In genomic region chr16:85079785-85080602, GRCh38 we compare ENCODE assay signal across 24 cellular contexts. TPM values are rescaled to one million over a fixed set of nuclear protein-coding genes. Genes with fewer than 3 reads are reported as not detected.
DNase-seq lines count a peak whose midpoint lies in the region; ATAC-seq, FAIRE-seq and TF ChIP-seq lines count a peak whose summit lies in the region.
"Had no signal": no experiment of that assay in that cellular context is flagged by ENCODE, and none has a peak within 500 bp of the region (broad histone marks: within the 10 kb centered on the region; RNA-seq: fewer than 3 reads in every experiment).

No MANE protein-coding gene starts in this region.

- no peak overlapping the region for H2BK5ac ChIP-seq in neuronal stem cell (ENCODE audit: low read length)

- CTCF ChIA-PET in K562 (lab: Yijun Ruan, JAX; ENCODE audit: low intra/inter-chr PET ratio), result no interaction called here

- WGBS in right cardiac atrium, result 84% methylated on average over 23 of the region's 23 CpGs
- WGBS in K562 (ENCODE audit: insufficient coverage, low coverage, missing lambda C conversion rate), result 69% methylated on average over 23 of the region's 23 CpGs
- WGBS in neuronal stem cell (ENCODE audit: extremely low coverage in 2 of 2, insufficient read length in 2 of 2, insufficient replicate concordance in 1 of 2), 2 donors, result no CpG with 5 or more reads among the region's 23 CpGs

- no peaks in the 10 kb centered on the region for H3K79me2 ChIP-seq in K562 (ENCODE audit: control insufficient read depth, insufficient read depth, low read length)

- H3K4me3 ChIP-seq in right cardiac atrium (ENCODE audit: low read length), result no peak overlapping the region
- no peak overlapping the region for H3K4me3 ChIP-seq in K562
- H3K4me3 ChIP-seq in neuronal stem cell (ENCODE audit: low read length in 2 of 2), result no peak overlapping the region
- H3K4me3 ChIP-seq: GM23338, HAP-1, SJSA1 had no signal

- H3K27me3 ChIP-seq in right cardiac atrium (ENCODE audit: control insufficient read depth, insufficient read depth) (no peaks in the 10 kb centered on the region), K562 (ENCODE audit: control insufficient read depth in 2 of 2, insufficient read depth in 2 of 2, low read length in 2 of 2) (no peaks in the 10 kb centered on the region), neuronal stem cell (ENCODE audit: control insufficient read depth in 3 of 3, insufficient read depth in 3 of 3, low read depth in 1 of 3, low read length in 3 of 3) (no peaks in the 10 kb centered on the region)
- H3K27me3 ChIP-seq: SJSA1 had no signal

- H2AFZ ChIP-seq in K562 (ENCODE audit: low read depth, low read length), result no peak overlapping the region
- H2AFZ ChIP-seq in neuronal stem cell (ENCODE audit: low read length), result peak overlapping the region; percentile 34
- H2AFZ ChIP-seq: GM23338 had no signal

- H3K79me1 ChIP-seq in neuronal stem cell (ENCODE audit: low read depth, low read length), result peaks cover 2% of the 10 kb centered on the region

- no peaks in the 10 kb centered on the region for H3K4me1 ChIP-seq in right cardiac atrium (ENCODE audit: control insufficient read depth, insufficient read depth, low read length)
- peaks cover 0 to 30% of the 10 kb centered on the region in 2 experiments; a peak in 2 of 5 replicates for H3K4me1 ChIP-seq in K562 (replicated peaks in 1 of 2; ENCODE audit: control insufficient read depth in 2 of 2, insufficient read depth in 2 of 2, low read length in 2 of 2)
- peaks cover 40 to 43% of the 10 kb centered on the region in 2 donors for H3K4me1 ChIP-seq in neuronal stem cell (ENCODE audit: control insufficient read depth in 2 of 2, insufficient read depth in 1 of 2, low read depth in 1 of 2, low read length in 2 of 2)
- H3K4me1 ChIP-seq: SJSA1 had no signal

- no peak for TF ChIP-seq EP300 in K562 (IDR thresholded peaks at IDR 0.05; ENCODE audit: low read length)

- H3K4me2 ChIP-seq in K562 (ENCODE audit: insufficient read depth, low read length), result no peak overlapping the region
- H3K4me2 ChIP-seq in neuronal stem cell (ENCODE audit: insufficient read depth, low read length, poor library complexity, severe bottlenecking), result no peak overlapping the region

- peaks cover 0 to 5% of the 10 kb centered on the region in 2 donors for H3K36me3 Mint-ChIP-seq in activated T-cell treated with anti-CD3 and anti-CD28 coated beads, Interleukin-2, amount 50 U/mL, for 72 hours (ENCODE audit: insufficient read depth in 2 of 2)

- H4K20me1 ChIP-seq in K562 (replicated peaks; ENCODE audit: control insufficient read depth, insufficient read depth, low read length), result no peaks in the 10 kb centered on the region; the same call in none of the 2 replicates

- TF ChIP-seq CTCF in K562 (IDR thresholded peaks at IDR 0.05 in 2 of 3, conservative IDR thresholded peaks at IDR 0.05 in 1 of 3; ENCODE audit: insufficient read depth in 2 of 3, low read depth in 1 of 3, low read length in 3 of 3), result no peak

- POLR2A ChIA-PET in K562 (lab: Yijun Ruan, JAX), result interaction anchor here (0.5 to 1.2 kb wide), 9 partner anchors 11 to 222 kb away, joined by 3 to 4 read pairs (median 3); partner anchors contain the start of gene ZDHHC7

- peak; percentile 68 for FAIRE-seq in K562 (lab: Jason Lieb, UNC)
- FAIRE-seq: D721Med, GM18507 had no signal

- H2AK5ac ChIP-seq in neuronal stem cell (ENCODE audit: low read depth, low read length), result no peak overlapping the region

- no peak overlapping the region for H4K8ac ChIP-seq in neuronal stem cell (ENCODE audit: low read depth, low read length)

- no peak for ATAC-seq in right cardiac atrium
- ATAC-seq in left ventricle myocardium superior, result no peak
- ATAC-seq in K562, result no peak
- ATAC-seq in GM18502 (IDR thresholded peaks at IDR 0.05; ENCODE audit: poor library complexity, unreplicated experiment), result no peak
- no peak for ATAC-seq in activated T-cell treated with anti-CD3 and anti-CD28 coated beads, Interleukin-2, amount 50 U/mL, for 72 hours (replicated peaks in 1 of 2)
- ATAC-seq: GM23338, PC-3 had no signal

- BruUV-seq in K562 (replicated peaks; lab: Mats Ljungman, UMichigan), result TSS peak; percentile 37

- no peak overlapping the region for H3K4me3 Mint-ChIP-seq in activated T-cell treated with anti-CD3 and anti-CD28 coated beads, Interleukin-2, amount 50 U/mL, for 72 hours
- H3K4me3 Mint-ChIP-seq: GM23338, HFFc6, IgD-negative memory B cell had no signal

- no peak overlapping the region for H3K27ac Mint-ChIP-seq in activated T-cell treated with anti-CD3 and anti-CD28 coated beads, Interleukin-2, amount 50 U/mL, for 72 hours
- H3K27ac Mint-ChIP-seq: GM23338, HFFc6, IgD-negative memory B cell had no signal

- intact Hi-C loops in right cardiac atrium (cut with DNase I), result loop anchor here in 1 of 4 donors (10.0 kb wide), 3 partner anchors 55 to 325 kb away; no protein-coding TSS in a partner anchor
- intact Hi-C loops in left ventricle myocardium superior (cut with micrococcal nuclease), result no loop called here
- intact Hi-C loops in K562 (cut with micrococcal nuclease), result loop anchor here (10.0 kb wide), 1 partner anchor 455 kb away; no protein-coding TSS in a partner anchor

- H4K91ac ChIP-seq in neuronal stem cell (ENCODE audit: low read depth, low read length, poor library complexity), result no peak overlapping the region

- no peak overlapping the region for H3K9ac ChIP-seq in K562 (ENCODE audit: insufficient read depth in 1 of 2, low read depth in 2 of 2, low read length in 2 of 2)
- H3K9ac ChIP-seq in neuronal stem cell (ENCODE audit: low read depth, low read length, poor library complexity), result no peak overlapping the region

- H3K18ac ChIP-seq in neuronal stem cell (ENCODE audit: low read length), result peak overlapping the region; percentile 65

- H3K9me1 ChIP-seq in K562 (ENCODE audit: control insufficient read depth, insufficient read depth, low read length), result no peaks in the 10 kb centered on the region

- no peak for TF ChIP-seq POLR2A in K562 (conservative IDR thresholded peaks at IDR 0.05)

- H3K4me1 Mint-ChIP-seq in activated T-cell treated with anti-CD3 and anti-CD28 coated beads, Interleukin-2, amount 50 U/mL, for 72 hours (ENCODE audit: low read depth), result peaks cover 12% of the 10 kb centered on the region

- H2BK12ac ChIP-seq in neuronal stem cell (ENCODE audit: low read length), result no peak overlapping the region

- H3K23ac ChIP-seq in neuronal stem cell (ENCODE audit: low read depth, low read length, poor library complexity), result no peak overlapping the region

- H3K9me3 ChIP-seq in right cardiac atrium (ENCODE audit: control insufficient read depth, low read length) (no peaks in the 10 kb centered on the region), K562 (replicated peaks; ENCODE audit: control insufficient read depth, insufficient read depth, low read depth, low read length) (no peaks in the 10 kb centered on the region), neuronal stem cell (replicated peaks in 1 of 2; ENCODE audit: control insufficient read depth in 2 of 2, insufficient read depth in 1 of 2, low read depth in 1 of 2, low read length in 2 of 2) (no peaks in the 10 kb centered on the region)
- H3K9me3 ChIP-seq: HAP-1, SJSA1 had no signal

- H2BK15ac ChIP-seq in neuronal stem cell (ENCODE audit: low read length), result peak overlapping the region; percentile 94

- H3K14ac ChIP-seq in neuronal stem cell (ENCODE audit: low read length), result no peak overlapping the region

- H3K36me3 ChIP-seq in K562 (ENCODE audit: control insufficient read depth, insufficient read depth, low read length) (peaks cover 40% of the 10 kb centered on the region; the same call in 1 of the 3 replicates), neuronal stem cell (replicated peaks in 1 of 2; ENCODE audit: control insufficient read depth in 2 of 2, insufficient read depth in 2 of 2, low read length in 2 of 2) (no peaks in the 10 kb centered on the region)
- H3K36me3 ChIP-seq: HAP-1 had no signal

- DNase-seq in right cardiac atrium (peak in 2 of 3 donors; percentile 23 to 43), left ventricle myocardium superior (no peak), NCI-H524 treated with DMSO at 0.1 percent for 48 hours (lab: John Stamatoyannopoulos, UW) (peak; percentile 96), K562 (ENCODE audit: extremely low read depth in 1 of 4, low spot score in 3 of 4) (no peak), neuronal stem cell (ENCODE audit: low spot score) (no peak), medulla oblongata (ENCODE audit: extremely low spot score) (no peak)
- no peak for DNase-seq in activated T-cell treated with anti-CD3 and anti-CD28 coated beads, Interleukin-2, amount 50 U/mL, for 72 hours
- DNase-seq: ACHN, HFFc6, NCI-H1048, NCI-H1417, NCI-H1694, NCI-H2081, NCI-H2227 treated with DMSO at 0.1 percent for 48 hours, PC-3 had no signal

- H3K9me3 Mint-ChIP-seq in activated T-cell treated with anti-CD3 and anti-CD28 coated beads, Interleukin-2, amount 50 U/mL, for 72 hours, result no peaks in the 10 kb centered on the region
- H3K9me3 Mint-ChIP-seq: GM23338, HFFc6 had no signal

- H2BK120ac ChIP-seq in neuronal stem cell (ENCODE audit: low read depth, low read length), result no peak overlapping the region

- H3K27ac ChIP-seq in right cardiac atrium (ENCODE audit: low read length) (no peak overlapping the region), K562 (ENCODE audit: extremely low read depth, low read depth, low read length) (no peak overlapping the region), neuronal stem cell (replicated peaks; ENCODE audit: low read length) (no peak overlapping the region)
- H3K27ac ChIP-seq: 22Rv1, SJSA1 had no signal

- H3K27me3 Mint-ChIP-seq in activated T-cell treated with anti-CD3 and anti-CD28 coated beads, Interleukin-2, amount 50 U/mL, for 72 hours (ENCODE audit: low read depth), result no peaks in the 10 kb centered on the region

- in situ Hi-C loops in K562 (cut with MboI), result no loop called here

- H3K4ac ChIP-seq in neuronal stem cell (ENCODE audit: low read length), result no peak overlapping the region

- no peak for TF ChIP-seq RAD21 in K562 (CRISPR knock-in tag; conservative IDR thresholded peaks at IDR 0.05 in 1 of 2, IDR thresholded peaks at IDR 0.05 in 1 of 2)

RNA-seq across cellular contexts. Expression of gene CIBAR2, which starts 32.3 kb away (rescaled TPM):
- not detected for total RNA-seq in right cardiac atrium
- 0.09 TPM for polyA plus RNA-seq in right cardiac atrium
- not detected for total RNA-seq in left ventricle myocardium superior
- not detected in 2 replicates for total RNA-seq in K562 (2011; cell fraction: chromatin; rRNA removed; ENCODE audit: low replicate concordance)
- not detected in 2 replicates for total RNA-seq in K562 (2011; cell fraction: nucleolus; rRNA removed)
- not detected in 2 replicates for total RNA-seq in K562 (2011; cell fraction: nucleoplasm; rRNA removed)
- not detected in 2 replicates for total RNA-seq in K562 (2014; rRNA removed)
- not detected in 2 replicates for total RNA-seq in K562 (2014; rRNA removed; fragmentation: Illumina TruSeq; extraction: Trizol)
- total RNA-seq in K562 (2015; rRNA removed; fragmentation: Illumina TruSeq; extraction: Trizol), result not detected in 2 replicates
- total RNA-seq in K562 (2021), result not detected in 2 replicates
- polyA plus RNA-seq in K562 (2011; rRNA removed), result not detected in 2 replicates
- polyA plus RNA-seq in K562 (2011; cell fraction: cytosol; rRNA removed), result not detected in 2 replicates
- not detected in 2 replicates for polyA plus RNA-seq in K562 (2011; cell fraction: nucleus; rRNA removed)
- polyA plus RNA-seq in K562 (2012), result not detected in 2 replicates
- polyA plus RNA-seq in K562 (2014; fragmentation: Illumina TruSeq; extraction: Trizol), result not detected in 2 replicates
- polyA plus RNA-seq in K562 (2014; fragmentation: Nextera tagmentation; extraction: Ambion mirVana), result not detected
- polyA plus RNA-seq in K562 (2014; rRNA removed), result not detected in 2 replicates
- not detected in 2 replicates for polyA minus RNA-seq in K562 (2011; rRNA and poly(A)+ RNA removed)
- not detected in 2 replicates for polyA minus RNA-seq in K562 (2011; cell fraction: cytosol; rRNA and poly(A)+ RNA removed)
- polyA minus RNA-seq in K562 (2011; cell fraction: nucleus; rRNA and poly(A)+ RNA removed), result not detected in 2 replicates
- 0.45 TPM for polyA plus RNA-seq in neuronal stem cell (2013, experiment 1 of 2)
- polyA plus RNA-seq in neuronal stem cell (2013, experiment 2 of 2), result 0.51 TPM
- not detected for total RNA-seq in activated T-cell treated with anti-CD3 and anti-CD28 coated beads, Interleukin-2, amount 50 U/mL, for 72 hours
- total RNA-seq: GM23338, HFFc6, NCI-H460, PC-3 had no signal
- polyA plus RNA-seq: GM23338, IgD-negative memory B cell had no signal

RNA-seq across cellular contexts. Expression of gene KIAA0513, which starts 52.4 kb away (rescaled TPM):
- total RNA-seq in right cardiac atrium (10 to 100 TPM; 10.9 to 13.5 (median 12.6) TPM), left ventricle myocardium superior (9.5 TPM), K562 (2014; rRNA removed) (11.0 and 11.2 TPM in 2 replicates), K562 (2014; rRNA removed; fragmentation: Illumina TruSeq; extraction: Trizol) (6.1 and 10.3 TPM in 2 replicates), K562 (2015; rRNA removed; fragmentation: Illumina TruSeq; extraction: Trizol) (9.3 and 9.7 TPM in 2 replicates), K562 (2021) (13.7 and 14.7 TPM in 2 replicates)
- polyA plus RNA-seq in right cardiac atrium (6.7 TPM), K562 (2011; rRNA removed) (6.9 and 8.6 TPM in 2 replicates), K562 (2014; fragmentation: Illumina TruSeq; extraction: Trizol) (10.1 and 12.6 TPM in 2 replicates), K562 (2014; fragmentation: Nextera tagmentation; extraction: Ambion mirVana) (under 1 TPM; 0.18 to 0.36 TPM), K562 (2014; rRNA removed) (9.8 and 10.2 TPM in 2 replicates)
- total RNA-seq in K562 (2011; cell fraction: chromatin; rRNA removed; ENCODE audit: low replicate concordance), result 51.3 and 93.2 TPM in 2 replicates
- total RNA-seq in K562 (2011; cell fraction: nucleolus; rRNA removed), result 39.2 and 39.4 TPM in 2 replicates
- total RNA-seq in K562 (2011; cell fraction: nucleoplasm; rRNA removed), result 29.0 and 33.3 TPM in 2 replicates
- 4.0 and 9.6 TPM in 2 replicates for polyA plus RNA-seq in K562 (2011; cell fraction: cytosol; rRNA removed)
- 6.8 and 12.9 TPM in 2 replicates for polyA plus RNA-seq in K562 (2011; cell fraction: nucleus; rRNA removed)
- 10.5 and 13.3 TPM in 2 replicates for polyA plus RNA-seq in K562 (2012)
- polyA minus RNA-seq in K562 (2011; rRNA and poly(A)+ RNA removed), result 7.7 and 17.3 TPM in 2 replicates
- 5.1 and 6.4 TPM in 2 replicates for polyA minus RNA-seq in K562 (2011; cell fraction: cytosol; rRNA and poly(A)+ RNA removed)
- polyA minus RNA-seq in K562 (2011; cell fraction: nucleus; rRNA and poly(A)+ RNA removed), result 9.6 and 11.7 TPM in 2 replicates
- polyA plus RNA-seq in neuronal stem cell (2013, experiment 1 of 2), result 4.4 TPM
- 5.5 TPM for polyA plus RNA-seq in neuronal stem cell (2013, experiment 2 of 2)
- 10 to 100 TPM; 10.6 to 14.5 TPM for total RNA-seq in activated T-cell treated with anti-CD3 and anti-CD28 coated beads, Interleukin-2, amount 50 U/mL, for 72 hours

Comparison
In these comparisons a context has a peak if more than half of its experiments do, and no peak if none do; other contexts are left out.
1. DNase-seq: peak in right cardiac atrium (2 of 3) and NCI-H524 treated with DMSO at 0.1 percent for 48 hours (single experiment); none in left ventricle myocardium superior (single experiment), K562 (0 of 4), neuronal stem cell (single experiment), activated T-cell treated with anti-CD3 and anti-CD28 coated beads, Interleukin-2, amount 50 U/mL, for 72 hours (0 of 2) and medulla oblongata (single experiment).